In genomic region chr21:43365611-43366426, GRCh38 we compare ENCODE assay signal across 25 cellular contexts.
DNase-seq lines count a peak whose midpoint lies in the region; ATAC-seq and TF ChIP-seq lines count a peak whose summit lies in the region.
"Had no signal": no experiment of that assay in that cellular context is flagged by ENCODE, and none has a peak within 500 bp of the region (broad histone marks: within the 10 kb centered on the region; RNA-seq: fewer than 3 reads in every experiment).

No MANE protein-coding gene starts in this region.

- H3K27ac ChIP-seq in right cardiac atrium (ENCODE audit: low read length) (no peak overlapping the region), right atrium auricular region (no peak overlapping the region)
- H3K27ac ChIP-seq: C4-2B, coronary artery, esophagus squamous epithelium, gastroesophageal sphincter, tibial artery, VCaP had no signal

- no peaks in the 10 kb centered on the region for H3K36me3 Mint-ChIP-seq in chondrocyte (ENCODE audit: low read depth)
- H3K36me3 Mint-ChIP-seq in naive thymus-derived CD8-positive, alpha-beta T cell, result no peaks in the 10 kb centered on the region
- H3K36me3 Mint-ChIP-seq: activated CD8-positive, alpha-beta memory T cell treated with anti-CD3 and anti-CD28 coated beads, Interleukin-2, amount 10 ng/mL, durations not matched to agents 7 days and 5 days had no signal

- H3K9me3 Mint-ChIP-seq in chondrocyte (ENCODE audit: low read depth), result no peaks in the 10 kb centered on the region
- H3K9me3 Mint-ChIP-seq in naive thymus-derived CD8-positive, alpha-beta T cell, result no peaks in the 10 kb centered on the region
- H3K9me3 Mint-ChIP-seq: activated CD4-positive, alpha-beta T cell treated with anti-CD3 and anti-CD28 coated beads, Interleukin-2, amount 10 ng/mL, durations not matched to agents 7 days and 5 days had no signal

- POLR2A ChIA-PET in naive thymus-derived CD8-positive, alpha-beta T cell (lab: Charles Lee), result no interaction called here

- H3K4me1 Mint-ChIP-seq in chondrocyte (ENCODE audit: low read depth), result peaks cover 22% of the 10 kb centered on the region
- peaks cover 16 to 26% (median 23%) of the 10 kb centered on the region in 4 donors for H3K4me1 Mint-ChIP-seq in naive thymus-derived CD8-positive, alpha-beta T cell

- H3K4me1 ChIP-seq in right cardiac atrium (ENCODE audit: control insufficient read depth, insufficient read depth, low read length) (peaks cover 5% of the 10 kb centered on the region), right atrium auricular region (peaks cover 0 to 23% of the 10 kb centered on the region in 2 donors)

- DNase-seq in right cardiac atrium (peak in 2 of 3 donors; percentile 54 to 58), right atrium auricular region (ENCODE audit: low spot score) (no peak), chondrocyte (ENCODE audit: low spot score) (peak; percentile 85), RPMI8226 (no peak), T1000 (lab: John Stamatoyannopoulos, UW) (no peak)
- DNase-seq in naive thymus-derived CD8-positive, alpha-beta T cell, result no peak
- DNase-seq: ACHN; activated CD4-positive, alpha-beta T cell treated with anti-CD3 and anti-CD28 coated beads, Interleukin-2, amount 10 ng/mL, durations not matched to agents 7 days and 5 days; activated CD8-positive, alpha-beta memory T cell treated with anti-CD3 and anti-CD28 coated beads, Interleukin-2, amount 10 ng/mL, durations not matched to agents 7 days and 5 days; activated naive CD4-positive, alpha-beta T cell treated with anti-CD3 and anti-CD28 coated beads, Interleukin-2, amount 10 ng/mL, durations not matched to agents 7 days and 5 days; activated T-cell treated with anti-CD3 and anti-CD28 coated beads, Interleukin-2, amount 50 U/mL, for 48 hours; effector memory CD4-positive, alpha-beta T cell; EL; esophagus squamous epithelium; Karpas-422; mesenchymal stem cell; NCI-H446; occipital lobe; tibial artery had no signal

- H3K27me3 Mint-ChIP-seq in chondrocyte (ENCODE audit: low read depth), result peaks cover 5% of the 10 kb centered on the region
- peaks cover 0 to 2% (median 0%) of the 10 kb centered on the region in 5 donors for H3K27me3 Mint-ChIP-seq in naive thymus-derived CD8-positive, alpha-beta T cell
- H3K27me3 Mint-ChIP-seq: activated CD4-positive, alpha-beta T cell treated with anti-CD3 and anti-CD28 coated beads, Interleukin-2, amount 10 ng/mL, durations not matched to agents 7 days and 5 days had no signal

- H3K9me3 ChIP-seq in right cardiac atrium (ENCODE audit: control insufficient read depth, low read length) (no peaks in the 10 kb centered on the region), right atrium auricular region (no peaks in the 10 kb centered on the region)
- H3K9me3 ChIP-seq: esophagus squamous epithelium, gastroesophageal sphincter, tibial artery had no signal

- H3K36me3 ChIP-seq in right atrium auricular region, result no peaks in the 10 kb centered on the region
- H3K36me3 ChIP-seq: esophagus squamous epithelium, gastroesophageal sphincter, tibial artery had no signal

- H3K4me3 Mint-ChIP-seq in chondrocyte (ENCODE audit: unreplicated experiment), result no peak overlapping the region
- H3K4me3 Mint-ChIP-seq in naive thymus-derived CD8-positive, alpha-beta T cell, result peak overlapping the region in 1 of 10 donors; percentile 11
- H3K4me3 Mint-ChIP-seq: activated CD4-positive, alpha-beta T cell treated with anti-CD3 and anti-CD28 coated beads, Interleukin-2, amount 10 ng/mL, durations not matched to agents 7 days and 5 days; activated CD8-positive, alpha-beta memory T cell treated with anti-CD3 and anti-CD28 coated beads, Interleukin-2, amount 10 ng/mL, durations not matched to agents 7 days and 5 days; activated naive CD4-positive, alpha-beta T cell treated with anti-CD3 and anti-CD28 coated beads, Interleukin-2, amount 10 ng/mL, durations not matched to agents 7 days and 5 days had no signal

- TF ChIP-seq CTCF in right atrium auricular region (IDR thresholded peaks at IDR 0.05) (no peak), chondrocyte (IDR thresholded peaks at IDR 0.05) (no peak)

- H3K4me3 ChIP-seq in right cardiac atrium (ENCODE audit: low read length) (no peak overlapping the region), right atrium auricular region (no peak overlapping the region)
- H3K4me3 ChIP-seq: coronary artery, esophagus squamous epithelium, gastroesophageal sphincter, skin epidermis, tibial artery had no signal

- 62% methylated on average over 20 of the region's 20 CpGs for WGBS in right cardiac atrium

- intact Hi-C loops in right cardiac atrium (cut with DNase I), result no loop called here

- no peaks in the 10 kb centered on the region for H3K27me3 ChIP-seq in right cardiac atrium (ENCODE audit: control insufficient read depth, insufficient read depth)
- no peaks in the 10 kb centered on the region for H3K27me3 ChIP-seq in right atrium auricular region
- H3K27me3 ChIP-seq: esophagus squamous epithelium had no signal

- no peak overlapping the region for H3K27ac Mint-ChIP-seq in chondrocyte (ENCODE audit: unreplicated experiment)
- H3K27ac Mint-ChIP-seq in naive thymus-derived CD8-positive, alpha-beta T cell, result peak overlapping the region in 9 of 10 donors; percentile 4 to 87 (median 72)
- H3K27ac Mint-ChIP-seq: activated CD4-positive, alpha-beta T cell treated with anti-CD3 and anti-CD28 coated beads, Interleukin-2, amount 10 ng/mL, durations not matched to agents 7 days and 5 days; activated CD8-positive, alpha-beta memory T cell treated with anti-CD3 and anti-CD28 coated beads, Interleukin-2, amount 10 ng/mL, durations not matched to agents 7 days and 5 days; activated naive CD4-positive, alpha-beta T cell treated with anti-CD3 and anti-CD28 coated beads, Interleukin-2, amount 10 ng/mL, durations not matched to agents 7 days and 5 days had no signal

- no peak for ATAC-seq in right cardiac atrium
- no peak for ATAC-seq in naive thymus-derived CD8-positive, alpha-beta T cell
- no peak for ATAC-seq in HG03565 (IDR thresholded peaks at IDR 0.05; ENCODE audit: unreplicated experiment)
- ATAC-seq: activated CD8-positive, alpha-beta memory T cell treated with anti-CD3 and anti-CD28 coated beads, Interleukin-2, amount 10 ng/mL, durations not matched to agents 7 days and 5 days; gastroesophageal sphincter had no signal

Comparison
In these comparisons a context has a peak if more than half of its experiments do, and no peak if none do; other contexts are left out.
1. DNase-seq: peak in right cardiac atrium (2 of 3) and chondrocyte (single experiment); none in right atrium auricular region (single experiment), naive thymus-derived CD8-positive, alpha-beta T cell (0 of 10), RPMI8226 (single experiment) and T1000 (single experiment).